Comparison of ENCODE assay signal across 18 cellular contexts in genomic region chr1:14682941-14683340, GRCh38.
"Had no signal": no experiment of that assay in that cellular context is flagged by ENCODE, and none has a peak within 500 bp of the region (broad histone marks: within the 10 kb centered on the region; RNA-seq: fewer than 3 reads in every experiment).

No MANE protein-coding gene starts in this region.

- H3K4me3 ChIP-seq: gastrocnemius medialis, heart left ventricle, prostate gland, right lobe of liver, suprapubic skin had no signal

- H3K9me3 Mint-ChIP-seq: natural killer cell had no signal

- H3K36me3 Mint-ChIP-seq: natural killer cell had no signal

- DNase-seq: activated CD4-positive, alpha-beta T cell treated with anti-CD3 and anti-CD28 coated beads, Interleukin-2, amount 50 U/mL, for 4 hours; activated naive CD4-positive, alpha-beta T cell; activated T-cell treated with anti-CD3 and anti-CD28 coated beads for 4 hours; anterior cingulate cortex; cerebellar nuclear complex; effector memory CD4-positive, alpha-beta T cell; gastrocnemius medialis; heart left ventricle; natural killer cell; occipital lobe; right lobe of liver; spleen; T-helper 1 cell; T1000; trophoblast cell had no signal

- H3K27ac Mint-ChIP-seq: natural killer cell; stimulated activated naive CD8-positive, alpha-beta T cell treated with anti-CD3 and anti-CD28 coated beads, Interleukin-15, Interleukin-2, amounts not matched to agents 100 ng/mL and 50 ng/mL, for 24 hours had no signal

- H3K27ac ChIP-seq: gastrocnemius medialis, heart left ventricle, prostate gland, right lobe of liver, suprapubic skin had no signal

- H3K4me1 Mint-ChIP-seq: natural killer cell had no signal

- H3K4me3 Mint-ChIP-seq: natural killer cell; stimulated activated naive CD8-positive, alpha-beta T cell treated with anti-CD3 and anti-CD28 coated beads, Interleukin-15, Interleukin-2, amounts not matched to agents 100 ng/mL and 50 ng/mL, for 24 hours had no signal

- H3K36me3 ChIP-seq: gastrocnemius medialis, heart left ventricle, prostate gland, right lobe of liver, spleen, suprapubic skin had no signal

- H3K4me1 ChIP-seq: gastrocnemius medialis, heart left ventricle, prostate gland, right lobe of liver, suprapubic skin had no signal

- H3K9me3 ChIP-seq: gastrocnemius medialis, prostate gland, right lobe of liver, suprapubic skin had no signal

- H3K27me3 Mint-ChIP-seq: stimulated activated naive CD8-positive, alpha-beta T cell treated with anti-CD3 and anti-CD28 coated beads, Interleukin-15, Interleukin-2, amounts not matched to agents 100 ng/mL and 50 ng/mL, for 24 hours had no signal

- H3K27me3 ChIP-seq: gastrocnemius medialis, right lobe of liver, spleen, suprapubic skin had no signal
